In genomic region chr2:216059233-216059834, GRCh38 we compare ENCODE assay signal across 15 cellular contexts.
DNase-seq lines count a peak whose midpoint lies in the region; ATAC-seq and TF ChIP-seq lines count a peak whose summit lies in the region.
"Had no signal": no experiment of that assay in that cellular context is flagged by ENCODE, and none has a peak within 500 bp of the region (broad histone marks: within the 10 kb centered on the region; RNA-seq: fewer than 3 reads in every experiment).

No MANE protein-coding gene starts in this region.

- H3K4me3 Mint-ChIP-seq in activated naive CD4-positive, alpha-beta T cell treated with anti-CD3 and anti-CD28 coated beads, Interleukin-2, amount 10 ng/mL, durations not matched to agents 7 days and 5 days, result no peak overlapping the region
- H3K4me3 Mint-ChIP-seq in stimulated activated memory B cell treated with anti-CD40 and anti-IgM and Interleukin-4, amounts not matched to agents 10 μg/mL and 1 μg/mL and 100 μg/mL, for 72 hours, result no peak overlapping the region
- H3K4me3 Mint-ChIP-seq: stimulated activated naive B cell treated with anti-CD40 and anti-IgM and Interleukin-4, amounts not matched to agents 10 μg/mL and 1 μg/mL and 100 μg/mL, for 72 hours had no signal

- no peak overlapping the region for H3K27ac ChIP-seq in MM.1S (ENCODE audit: low read length)
- H3K27ac ChIP-seq: BLaER1, coronary artery had no signal

- TF ChIP-seq CTCF in MM.1S (IDR thresholded peaks at IDR 0.05; ENCODE audit: low read length) (peak; percentile 47), cardiac fibroblast (IDR thresholded peaks at IDR 0.05; ENCODE audit: low read depth, low read length) (peak; percentile 25)

- no peak for ATAC-seq in stimulated activated memory B cell treated with anti-CD40 and anti-IgM and Interleukin-4, amounts not matched to agents 10 μg/mL and 1 μg/mL and 100 μg/mL, for 72 hours
- no peak for ATAC-seq in GM19397 (IDR thresholded peaks at IDR 0.05; ENCODE audit: unreplicated experiment)
- ATAC-seq: stimulated activated naive B cell treated with anti-CD40 and anti-IgM and Interleukin-4, amounts not matched to agents 10 μg/mL and 1 μg/mL and 100 μg/mL, for 72 hours had no signal

- DNase-seq in activated naive CD4-positive, alpha-beta T cell treated with anti-CD3 and anti-CD28 coated beads, Interleukin-2, amount 10 ng/mL, durations not matched to agents 7 days and 5 days, result no peak
- no peak for DNase-seq in activated naive CD4-positive, alpha-beta T cell (lab: John Stamatoyannopoulos, UW)
- peak; percentile 37 for DNase-seq in MM.1S
- no peak for DNase-seq in cardiac fibroblast (ENCODE audit: low read depth in 2 of 2)
- DNase-seq in stimulated activated naive CD4-positive, alpha-beta T cell (lab: John Stamatoyannopoulos, UW), result no peak
- DNase-seq in iPS-NIHi7 (ENCODE audit: extremely low spot score), result no peak
- DNase-seq: activated CD8-positive, alpha-beta memory T cell treated with anti-CD3 and anti-CD28 coated beads, Interleukin-2, amount 50 U/mL, for 48 hours; hippocampal formation; NCI-H2227 treated with DMSO at 0.1 percent for 48 hours; spleen; stimulated activated naive B cell treated with anti-CD40 and anti-IgM and Interleukin-4, amounts not matched to agents 10 μg/mL and 1 μg/mL and 100 μg/mL, for 72 hours had no signal

- peaks cover 39% of the 10 kb centered on the region for H3K36me3 Mint-ChIP-seq in activated naive CD4-positive, alpha-beta T cell treated with anti-CD3 and anti-CD28 coated beads, Interleukin-2, amount 10 ng/mL, durations not matched to agents 7 days and 5 days
- peaks cover 13% of the 10 kb centered on the region for H3K36me3 Mint-ChIP-seq in stimulated activated memory B cell treated with anti-CD40 and anti-IgM and Interleukin-4, amounts not matched to agents 10 μg/mL and 1 μg/mL and 100 μg/mL, for 72 hours

- no peaks in the 10 kb centered on the region for H3K9me3 ChIP-seq in MM.1S (replicated peaks; ENCODE audit: insufficient read depth, low read length)
- H3K9me3 ChIP-seq: BLaER1, spleen had no signal

- H3K4me1 ChIP-seq in MM.1S (ENCODE audit: low read length), result peaks cover 29% of the 10 kb centered on the region

- H3K79me2 ChIP-seq in MM.1S (ENCODE audit: low read length), result no peaks in the 10 kb centered on the region

- H3K27me3 ChIP-seq in MM.1S (replicated peaks; ENCODE audit: insufficient read depth, low read length), result no peaks in the 10 kb centered on the region
- H3K27me3 ChIP-seq: BLaER1, spleen had no signal

- H3K9ac ChIP-seq in MM.1S (ENCODE audit: low read length), result no peak overlapping the region
- H3K9ac ChIP-seq: BLaER1 had no signal

- no peak overlapping the region for H2AFZ ChIP-seq in MM.1S (ENCODE audit: low read length)

- H3F3A ChIP-seq in MM.1S (ENCODE audit: insufficient read depth, low read length), result peaks cover 24% of the 10 kb centered on the region

- H3K9me3 Mint-ChIP-seq in activated naive CD4-positive, alpha-beta T cell treated with anti-CD3 and anti-CD28 coated beads, Interleukin-2, amount 10 ng/mL, durations not matched to agents 7 days and 5 days, result no peaks in the 10 kb centered on the region
- H3K9me3 Mint-ChIP-seq in stimulated activated memory B cell treated with anti-CD40 and anti-IgM and Interleukin-4, amounts not matched to agents 10 μg/mL and 1 μg/mL and 100 μg/mL, for 72 hours, result no peaks in the 10 kb centered on the region
- H3K9me3 Mint-ChIP-seq: stimulated activated naive B cell treated with anti-CD40 and anti-IgM and Interleukin-4, amounts not matched to agents 10 μg/mL and 1 μg/mL and 100 μg/mL, for 72 hours had no signal

- no peaks in the 10 kb centered on the region for H3K27me3 Mint-ChIP-seq in activated naive CD4-positive, alpha-beta T cell treated with anti-CD3 and anti-CD28 coated beads, Interleukin-2, amount 10 ng/mL, durations not matched to agents 7 days and 5 days
- no peaks in the 10 kb centered on the region for H3K27me3 Mint-ChIP-seq in stimulated activated memory B cell treated with anti-CD40 and anti-IgM and Interleukin-4, amounts not matched to agents 10 μg/mL and 1 μg/mL and 100 μg/mL, for 72 hours
- H3K27me3 Mint-ChIP-seq: stimulated activated naive B cell treated with anti-CD40 and anti-IgM and Interleukin-4, amounts not matched to agents 10 μg/mL and 1 μg/mL and 100 μg/mL, for 72 hours had no signal

- no peaks in the 10 kb centered on the region for H3K36me3 ChIP-seq in MM.1S (replicated peaks; ENCODE audit: insufficient read depth, low read length)
- H3K36me3 ChIP-seq: BLaER1 had no signal

- H3K4me2 ChIP-seq in MM.1S (ENCODE audit: low read depth, low read length), result peak overlapping the region; percentile 75; the same call in 1 of the 2 replicates
- H3K4me2 ChIP-seq: BLaER1 had no signal

- CTCF ChIA-PET in activated naive CD4-positive, alpha-beta T cell treated with anti-CD3 and anti-CD28 coated beads, Interleukin-2, amount 10 ng/mL, durations not matched to agents 7 days and 5 days (lab: Charles Lee), result interaction anchor here (0.9 to 2.4 kb wide), 8 partner anchors 15 to 81 kb away, joined by 3 to 25 read pairs (median 4); partner anchors contain the start of genes PECR and TMEM169

- no peaks in the 10 kb centered on the region for H4K20me1 ChIP-seq in MM.1S (ENCODE audit: insufficient read depth, low read length)
- H4K20me1 ChIP-seq: BLaER1 had no signal

- H3K4me3 ChIP-seq in MM.1S (ENCODE audit: low read length), result no peak overlapping the region
- H3K4me3 ChIP-seq in cardiac fibroblast (replicated peaks in 1 of 2; ENCODE audit: low read depth in 2 of 2, low read length in 2 of 2), result no peak overlapping the region
- H3K4me3 ChIP-seq: BLaER1, coronary artery, spleen had no signal

- no peaks in the 10 kb centered on the region for H3K9me2 ChIP-seq in MM.1S (replicated peaks; ENCODE audit: insufficient read depth, low read length)

- H3K4me1 Mint-ChIP-seq in activated naive CD4-positive, alpha-beta T cell treated with anti-CD3 and anti-CD28 coated beads, Interleukin-2, amount 10 ng/mL, durations not matched to agents 7 days and 5 days, result peaks cover 37% of the 10 kb centered on the region
- peaks cover 30% of the 10 kb centered on the region for H3K4me1 Mint-ChIP-seq in stimulated activated memory B cell treated with anti-CD40 and anti-IgM and Interleukin-4, amounts not matched to agents 10 μg/mL and 1 μg/mL and 100 μg/mL, for 72 hours

- H3K27ac Mint-ChIP-seq in activated naive CD4-positive, alpha-beta T cell treated with anti-CD3 and anti-CD28 coated beads, Interleukin-2, amount 10 ng/mL, durations not matched to agents 7 days and 5 days, result peak overlapping the region; percentile 70
- peak overlapping the region; percentile 96 for H3K27ac Mint-ChIP-seq in stimulated activated memory B cell treated with anti-CD40 and anti-IgM and Interleukin-4, amounts not matched to agents 10 μg/mL and 1 μg/mL and 100 μg/mL, for 72 hours
- H3K27ac Mint-ChIP-seq: stimulated activated naive B cell treated with anti-CD40 and anti-IgM and Interleukin-4, amounts not matched to agents 10 μg/mL and 1 μg/mL and 100 μg/mL, for 72 hours had no signal
